ENCODE assay signal across 1 cellular context in genomic region chr6:73580247-73581149, GRCh38.
TF ChIP-seq lines count a peak whose summit lies in the region.

No MANE protein-coding gene starts in this region.

TF ChIP-seq in HepG2, 621 proteins besides CTCF, POLR2A, EP300 and RAD21 (continued from another document and continues in another):
- TF ChIP-seq TOPORS (CRISPR knock-in tag; IDR thresholded peaks at IDR 0.05) (no peak), ZFYVE20 (CRISPR knock-in tag; IDR thresholded peaks at IDR 0.05; ENCODE audit: borderline replicate concordance, low read depth) (no peak), ZBTB25 (CRISPR knock-in tag; IDR thresholded peaks at IDR 0.05) (no peak), AKAP8 (CRISPR knock-in tag; IDR thresholded peaks at IDR 0.05) (no peak), DMAP1 (CRISPR knock-in tag; IDR thresholded peaks at IDR 0.05) (peak; percentile 47; the same call in 1 of the 2 replicates), ZNF550 (CRISPR knock-in tag; IDR thresholded peaks at IDR 0.05; ENCODE audit: borderline replicate concordance) (no peak), SIX4 (CRISPR knock-in tag; IDR thresholded peaks at IDR 0.05) (no peak), ZNF281 (CRISPR knock-in tag; IDR thresholded peaks at IDR 0.05; ENCODE audit: borderline replicate concordance) (no peak; the same call in 1 of the 2 replicates), ATF7-NPFF (CRISPR knock-in tag; IDR thresholded peaks at IDR 0.05; ENCODE audit: low read depth) (no peak), RFX3 (CRISPR knock-in tag; IDR thresholded peaks at IDR 0.05) (no peak), FOXO4 (CRISPR knock-in tag; conservative IDR thresholded peaks at IDR 0.05) (no peak), TFE3 (CRISPR knock-in tag; IDR thresholded peaks at IDR 0.05) (peak; percentile 81), MLXIP (CRISPR knock-in tag; IDR thresholded peaks at IDR 0.05; ENCODE audit: borderline replicate concordance) (no peak), CHD2 (IDR thresholded peaks at IDR 0.05; ENCODE audit: low read depth, low read length) (no peak), GLMP (CRISPR knock-in tag; IDR thresholded peaks at IDR 0.05; ENCODE audit: borderline replicate concordance) (no peak), ZNF138 (CRISPR knock-in tag; IDR thresholded peaks at IDR 0.05; ENCODE audit: low read depth) (no peak), KDM3A (CRISPR knock-in tag; IDR thresholded peaks at IDR 0.05; ENCODE audit: low read depth) (0 out of 2 replicates have a peak, but pooled peaks have one; percentile 59), ZNF790 (CRISPR knock-in tag; IDR thresholded peaks at IDR 0.05; ENCODE audit: borderline replicate concordance) (no peak), MYC (CRISPR knock-in tag; IDR thresholded peaks at IDR 0.05; ENCODE audit: borderline replicate concordance) (no peak; the same call in 1 of the 2 replicates), ZNF761 (CRISPR knock-in tag; conservative IDR thresholded peaks at IDR 0.05) (no peak), ZBTB38 (CRISPR knock-in tag; IDR thresholded peaks at IDR 0.05) (peak; percentile 40; the same call in 1 of the 2 replicates), NFKB2 (CRISPR knock-in tag; IDR thresholded peaks at IDR 0.05; ENCODE audit: borderline replicate concordance) (no peak), ZNF839 (CRISPR knock-in tag; IDR thresholded peaks at IDR 0.05; ENCODE audit: borderline replicate concordance) (no peak), TAF15 (IDR thresholded peaks at IDR 0.05; ENCODE audit: low read depth, low read length, poor library complexity, severe bottlenecking) (no peak), GLI4 (CRISPR knock-in tag; IDR thresholded peaks at IDR 0.05; ENCODE audit: borderline replicate concordance) (no peak), ZNF30 (CRISPR knock-in tag; IDR thresholded peaks at IDR 0.05) (no peak), ZNF841 (CRISPR knock-in tag; IDR thresholded peaks at IDR 0.05; ENCODE audit: borderline replicate concordance) (no peak), E2F5 (CRISPR knock-in tag; conservative IDR thresholded peaks at IDR 0.05) (no peak), PRMT3 (CRISPR knock-in tag; IDR thresholded peaks at IDR 0.05; ENCODE audit: borderline replicate concordance, low read depth) (no peak), MED13 (CRISPR knock-in tag; IDR thresholded peaks at IDR 0.05) (0 out of 2 replicates have a peak, but pooled peaks have one; percentile 65), HMG20A (CRISPR knock-in tag; IDR thresholded peaks at IDR 0.05; ENCODE audit: borderline replicate concordance) (no peak; the same call in 1 of the 2 replicates), DNMT3B (CRISPR knock-in tag; conservative IDR thresholded peaks at IDR 0.05) (0 out of 2 replicates have a peak, but pooled peaks have one; percentile 26), ZNF205 (CRISPR knock-in tag; IDR thresholded peaks at IDR 0.05) (no peak), HBP1 (CRISPR knock-in tag; IDR thresholded peaks at IDR 0.05; ENCODE audit: low read depth) (peak; percentile 34; the same call in 1 of the 2 replicates), ZNF232 (CRISPR knock-in tag; IDR thresholded peaks at IDR 0.05; ENCODE audit: borderline replicate concordance) (no peak), ZNF354B (CRISPR knock-in tag; IDR thresholded peaks at IDR 0.05) (no peak), DBP (CRISPR knock-in tag; IDR thresholded peaks at IDR 0.05; ENCODE audit: not compliant biosample characterization) (no peak), ZHX1 (CRISPR knock-in tag; IDR thresholded peaks at IDR 0.05; ENCODE audit: low read depth) (no peak), RELA (CRISPR knock-in tag; IDR thresholded peaks at IDR 0.05) (no peak), ZNF274 (CRISPR knock-in tag; IDR thresholded peaks at IDR 0.05) (no peak), MEF2D (CRISPR knock-in tag; IDR thresholded peaks at IDR 0.05) (peak; percentile 31; the same call in 1 of the 2 replicates), NR2F6 (IDR thresholded peaks at IDR 0.05) (no peak; the same call in 1 of the 2 replicates), NR2F6 (CRISPR knock-in tag; IDR thresholded peaks at IDR 0.05) (peak; percentile 44; the same call in 1 of the 2 replicates), ZNF775 (CRISPR knock-in tag; IDR thresholded peaks at IDR 0.05; ENCODE audit: borderline replicate concordance) (no peak), ZNF24 (IDR thresholded peaks at IDR 0.05) (no peak), ZNF296 (CRISPR knock-in tag; conservative IDR thresholded peaks at IDR 0.05) (no peak)
